Comparison of ENCODE assay signal across 11 cellular contexts in the genomic region with DNA sequence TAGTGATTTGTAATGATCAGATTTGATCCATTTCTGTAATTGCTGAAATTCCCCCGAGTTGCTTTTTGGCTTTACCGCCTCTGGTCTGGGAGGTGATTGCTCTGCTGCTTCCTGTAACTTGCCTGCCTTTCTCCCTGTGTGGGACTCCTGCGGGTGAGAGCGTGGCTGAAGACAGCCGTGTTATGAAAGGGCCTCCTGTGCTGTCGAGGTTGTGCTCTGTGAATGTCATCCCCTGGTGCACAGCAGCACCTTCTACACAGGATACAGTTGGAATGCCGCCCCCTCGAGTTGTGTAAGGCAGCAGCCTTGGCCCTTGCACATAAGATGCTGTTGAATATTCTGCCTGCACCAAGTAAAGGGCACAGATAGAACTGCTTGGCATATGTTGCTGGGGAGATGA. TPM values are rescaled to one million over a fixed set of nuclear protein-coding genes. Genes with fewer than 3 reads are reported as not detected.
DNase-seq lines count a peak whose midpoint lies in the region; ATAC-seq and TF ChIP-seq lines count a peak whose summit lies in the region.
"Had no signal": no experiment of that assay in that cellular context is flagged by ENCODE, and none has a peak within 500 bp of the region (broad histone marks: within the 10 kb centered on the region; RNA-seq: fewer than 3 reads in every experiment).

No MANE protein-coding gene starts in this region.

- H3K27me3 Mint-ChIP-seq in T-helper 1 cell treated with Interleukin-12 subunit alpha and Interleukin-12 subunit beta and Interleukin-4 antibody, amounts not matched to agents 30 μg/mL and 1 μg/mL, for 36 hours (ENCODE audit: low read depth), result no peaks in the 10 kb centered on the region

- intact Hi-C loops in sciatic nerve (cut with DNase I), result no loop called here

- H3K27ac Mint-ChIP-seq in T-helper 1 cell treated with Interleukin-12 subunit alpha and Interleukin-12 subunit beta and Interleukin-4 antibody, amounts not matched to agents 30 μg/mL and 1 μg/mL, for 36 hours, result peak overlapping the region; percentile 34

- peak; percentile 15 for TF ChIP-seq CTCF in choroid plexus epithelial cell (conservative IDR thresholded peaks at IDR 0.05; ENCODE audit: low read depth, low read length)

- H3K4me1 Mint-ChIP-seq in T-helper 1 cell treated with Interleukin-12 subunit alpha and Interleukin-12 subunit beta and Interleukin-4 antibody, amounts not matched to agents 30 μg/mL and 1 μg/mL, for 36 hours (ENCODE audit: low read depth), result peaks cover 53% of the 10 kb centered on the region

- no peaks in the 10 kb centered on the region for H3K9me3 Mint-ChIP-seq in T-helper 1 cell treated with Interleukin-12 subunit alpha and Interleukin-12 subunit beta and Interleukin-4 antibody, amounts not matched to agents 30 μg/mL and 1 μg/mL, for 36 hours

- peak; percentile 57 for ATAC-seq in sciatic nerve
- ATAC-seq in GM21381 (IDR thresholded peaks at IDR 0.05; ENCODE audit: unreplicated experiment), result no peak

- H3K36me3 Mint-ChIP-seq in T-helper 1 cell treated with Interleukin-12 subunit alpha and Interleukin-12 subunit beta and Interleukin-4 antibody, amounts not matched to agents 30 μg/mL and 1 μg/mL, for 36 hours (ENCODE audit: low read depth), result peaks cover 48% of the 10 kb centered on the region

- H3K4me3 ChIP-seq in choroid plexus epithelial cell (ENCODE audit: low read depth, low read length), result no peak overlapping the region
- H3K4me3 ChIP-seq: cardiac muscle cell, skin epidermis, tibial artery had no signal

- DNase-seq in SIG-M5 treated with dmso at 0.1 percent for 504 hours (lab: John Stamatoyannopoulos, UW; ENCODE audit: unreplicated experiment), result peak; percentile 8
- no peak for DNase-seq in SIG-M5 (lab: John Stamatoyannopoulos, UW)
- DNase-seq in choroid plexus epithelial cell (ENCODE audit: low read depth), result peak; percentile 73
- no peak for DNase-seq in sciatic nerve (ENCODE audit: low spot score)
- no peak for DNase-seq in GM03348 (ENCODE audit: low spot score)
- DNase-seq in NOMO-1 treated with DMSO at 0.1 percent for 48 hours (lab: John Stamatoyannopoulos, UW; ENCODE audit: unreplicated experiment), result no peak
- DNase-seq: tibial artery had no signal

- H3K4me3 Mint-ChIP-seq in T-helper 1 cell treated with Interleukin-12 subunit alpha and Interleukin-12 subunit beta and Interleukin-4 antibody, amounts not matched to agents 30 μg/mL and 1 μg/mL, for 36 hours, result peak overlapping the region; percentile 49

RNA-seq across cellular contexts. Expression of gene SOD1, which starts 5.9 kb away (rescaled TPM):
- 209 TPM for total RNA-seq in sciatic nerve

Comparison
In these comparisons a context has a peak if more than half of its experiments do, and no peak if none do; other contexts are left out.
1. DNase-seq: peak in SIG-M5 treated with dmso at 0.1 percent for 504 hours (single experiment) and choroid plexus epithelial cell (single experiment); none in SIG-M5 (single experiment), sciatic nerve (single experiment), GM03348 (single experiment) and NOMO-1 treated with DMSO at 0.1 percent for 48 hours (single experiment).